In genomic region chr7:100393233-100393905, GRCh38 we compare ENCODE assay signal across 1 cellular context.
TF ChIP-seq lines count a peak whose summit lies in the region.

No MANE protein-coding gene starts in this region.

TF ChIP-seq in GM23338, 12 proteins besides CTCF, POLR2A, EP300 and RAD21:
- no peak for TF ChIP-seq ZNF462 (CRISPR knock-in tag; IDR thresholded peaks at IDR 0.05)
- no peak for TF ChIP-seq REST (IDR thresholded peaks at IDR 0.05; ENCODE audit: unreplicated experiment)
- TF ChIP-seq EZH2phosphoT487 (IDR thresholded peaks at IDR 0.05; ENCODE audit: unreplicated experiment): no peak
- TF ChIP-seq NANOG (IDR thresholded peaks at IDR 0.05; ENCODE audit: borderline replicate concordance): no peak
- TF ChIP-seq CREB1 (CRISPR knock-in tag; IDR thresholded peaks at IDR 0.05; ENCODE audit: low read depth): no peak
